ENCODE assay signal across 15 cellular contexts in genomic region chr11:73428227-73428626, GRCh38. TPM values are rescaled to one million over a fixed set of nuclear protein-coding genes. Genes with fewer than 3 reads are reported as not detected.
DNase-seq lines count a peak whose midpoint lies in the region; ATAC-seq and TF ChIP-seq lines count a peak whose summit lies in the region.
"Had no signal": no experiment of that assay in that cellular context is flagged by ENCODE, and none has a peak within 500 bp of the region (broad histone marks: within the 10 kb centered on the region; RNA-seq: fewer than 3 reads in every experiment).

No MANE protein-coding gene starts in this region.

- H3K56ac ChIP-seq in H9 (ENCODE audit: insufficient read length, low read depth, low read length): no peak overlapping the region

- no peak overlapping the region for H3K23ac ChIP-seq in H9 (ENCODE audit: insufficient read length, low read depth, low read length)

- H2BK12ac ChIP-seq in H9 (ENCODE audit: insufficient read length, low read depth, low read length): no peak overlapping the region

- H3K4me3 Mint-ChIP-seq in activated naive CD4-positive, alpha-beta T cell treated with anti-CD3 and anti-CD28 coated beads for 36 hours: no peak overlapping the region
- H3K4me3 Mint-ChIP-seq in H9: no peak overlapping the region
- no peak overlapping the region for H3K4me3 Mint-ChIP-seq in T-helper 2 cell treated with Interferon-gamma antibody and Interleukin-4, amounts not matched to agents 5 μg/mL and 100 μg/mL, for 36 hours

- H3K14ac ChIP-seq in H9 (ENCODE audit: insufficient read depth, low read length): no peak overlapping the region

- H3K4me2 ChIP-seq in H9 (ENCODE audit: insufficient read depth, insufficient read length, low read length): no peak overlapping the region
- H3K4me2 ChIP-seq in smooth muscle cell: no peak overlapping the region

- no peak overlapping the region for H3K4me3 ChIP-seq in smooth muscle cell
- no peak overlapping the region for H3K4me3 ChIP-seq in heart left ventricle
- H3K4me3 ChIP-seq: Peyer's patch had no signal

- peak overlapping the region; percentile 57 for H3K27ac Mint-ChIP-seq in activated naive CD4-positive, alpha-beta T cell treated with anti-CD3 and anti-CD28 coated beads for 36 hours
- peak overlapping the region in 2 of 3 experiments; percentile 9 to 19; a peak in 1 of 7 replicates for H3K27ac Mint-ChIP-seq in H9
- peak overlapping the region; percentile 0 for H3K27ac Mint-ChIP-seq in T-helper 2 cell treated with Interferon-gamma antibody and Interleukin-4, amounts not matched to agents 5 μg/mL and 100 μg/mL, for 36 hours

- H3F3A ChIP-seq in smooth muscle cell (ENCODE audit: low read depth): peaks cover 2% of the 10 kb centered on the region

- no peak overlapping the region for H2BK20ac ChIP-seq in H9 (ENCODE audit: low read depth, low read length, poor library complexity, severe bottlenecking)

- no peaks in the 10 kb centered on the region for H3K23me2 ChIP-seq in H9 (ENCODE audit: insufficient read length, low read depth, low read length, poor library complexity, severe bottlenecking)

- no peaks in the 10 kb centered on the region for H3K79me2 ChIP-seq in H9 (ENCODE audit: insufficient read depth, low read length)
- peaks cover 5% of the 10 kb centered on the region for H3K79me2 ChIP-seq in smooth muscle cell (ENCODE audit: low read depth)

- H3T11ph ChIP-seq in H9 (ENCODE audit: low read length): no peak overlapping the region

- H3K27me3 Mint-ChIP-seq in activated naive CD4-positive, alpha-beta T cell treated with anti-CD3 and anti-CD28 coated beads for 36 hours (ENCODE audit: low read depth): no peaks in the 10 kb centered on the region
- H3K27me3 Mint-ChIP-seq in H9 (ENCODE audit: low read depth): no peaks in the 10 kb centered on the region
- H3K27me3 Mint-ChIP-seq in T-helper 2 cell treated with Interferon-gamma antibody and Interleukin-4, amounts not matched to agents 5 μg/mL and 100 μg/mL, for 36 hours (ENCODE audit: low read depth): no peaks in the 10 kb centered on the region

- H3K27ac ChIP-seq in H9 (ENCODE audit: insufficient read length, low read depth, low read length) (no peak overlapping the region), smooth muscle cell (ENCODE audit: low read depth) (peak overlapping the region; percentile 72), heart left ventricle (no peak overlapping the region)
- H3K27ac ChIP-seq: C4-2B, Peyer's patch had no signal

- H3K79me1 ChIP-seq in H9 (ENCODE audit: insufficient read depth, low read depth, low read length, poor library complexity, severe bottlenecking): no peaks in the 10 kb centered on the region

- H3K4ac ChIP-seq in H9 (ENCODE audit: low read depth, low read length): no peak overlapping the region

- H3K27me3 ChIP-seq in H9 (ENCODE audit: insufficient read depth, low read length) (no peaks in the 10 kb centered on the region), smooth muscle cell (ENCODE audit: low read depth) (no peaks in the 10 kb centered on the region), heart left ventricle (no peaks in the 10 kb centered on the region)
- H3K27me3 ChIP-seq: Peyer's patch had no signal

- H3K4me1 Mint-ChIP-seq in activated naive CD4-positive, alpha-beta T cell treated with anti-CD3 and anti-CD28 coated beads for 36 hours (ENCODE audit: low read depth): peaks cover 9% of the 10 kb centered on the region
- peaks cover 7 to 17% of the 10 kb centered on the region in 2 experiments for H3K4me1 Mint-ChIP-seq in H9
- H3K4me1 Mint-ChIP-seq in T-helper 2 cell treated with Interferon-gamma antibody and Interleukin-4, amounts not matched to agents 5 μg/mL and 100 μg/mL, for 36 hours (ENCODE audit: low read depth): peaks cover 14% of the 10 kb centered on the region

- DNase-seq in activated naive CD4-positive, alpha-beta T cell treated with anti-CD3 and anti-CD28 coated beads for 36 hours: no peak
- no peak for DNase-seq in activated naive CD4-positive, alpha-beta T cell treated with anti-CD3 and anti-CD28 coated beads, Interleukin-2, amount 50 U/mL, for 16 hours
- DNase-seq in H9: no peak
- DNase-seq in T-helper 2 cell treated with Interferon-gamma antibody and Interleukin-4, amounts not matched to agents 5 μg/mL and 100 μg/mL, for 36 hours (ENCODE audit: low spot score): no peak
- no peak for DNase-seq in smooth muscle cell (lab: John Stamatoyannopoulos, UW; ENCODE audit: unreplicated experiment)
- DNase-seq in heart left ventricle: no peak
- DNase-seq in ecto neural progenitor cell (ENCODE audit: low spot score): no peak
- DNase-seq: ACHN, DMS79 treated with DMSO at 0.1 percent for 48 hours, KG1, NCI-H1105 treated with DMSO at 0.1 percent for 48 hours, NCI-H1694, NCI-H2081 treated with DMSO at 0.1 percent for 48 hours, Peyer's patch had no signal

- no peaks in the 10 kb centered on the region for H3K36me3 ChIP-seq in smooth muscle cell (ENCODE audit: low read depth)
- peaks cover 0 to 3% (median 0%) of the 10 kb centered on the region in 9 donors for H3K36me3 ChIP-seq in heart left ventricle
- H3K36me3 ChIP-seq: Peyer's patch had no signal

- H3K18ac ChIP-seq in H9 (ENCODE audit: insufficient read length, low read depth, low read length): no peak overlapping the region

- no peaks in the 10 kb centered on the region for H3K9me3 Mint-ChIP-seq in activated naive CD4-positive, alpha-beta T cell treated with anti-CD3 and anti-CD28 coated beads for 36 hours
- no peaks in the 10 kb centered on the region for H3K9me3 Mint-ChIP-seq in H9
- no peaks in the 10 kb centered on the region for H3K9me3 Mint-ChIP-seq in T-helper 2 cell treated with Interferon-gamma antibody and Interleukin-4, amounts not matched to agents 5 μg/mL and 100 μg/mL, for 36 hours

- no peak overlapping the region for H2BK5ac ChIP-seq in H9 (ENCODE audit: insufficient read length, low read length)

- TF ChIP-seq CTCF in H9 (conservative IDR thresholded peaks at IDR 0.05) (no peak), smooth muscle cell (IDR thresholded peaks at IDR 0.05; ENCODE audit: borderline replicate concordance, insufficient read depth, poor library complexity, severe bottlenecking) (no peak), heart left ventricle (IDR thresholded peaks at IDR 0.05) (no peak)

- no peak overlapping the region for H4K8ac ChIP-seq in H9 (replicated peaks; ENCODE audit: insufficient read length, low read depth, low read length)

- H3K9ac ChIP-seq in H9 (ENCODE audit: extremely low read depth, insufficient read length, low read length): no peak overlapping the region
- no peak overlapping the region for H3K9ac ChIP-seq in smooth muscle cell (ENCODE audit: low read depth)

- H2BK15ac ChIP-seq in H9 (ENCODE audit: low read depth, low read length): no peak overlapping the region

- CTCF ChIA-PET in activated naive CD4-positive, alpha-beta T cell treated with anti-CD3 and anti-CD28 coated beads for 36 hours (lab: Charles Lee): interaction anchor here (0.7 to 1.0 kb wide), 2 partner anchors 8 to 235 kb away, joined by 3 to 4 read pairs; no protein-coding TSS in a partner anchor

- no peak overlapping the region for H2BK120ac ChIP-seq in H9 (ENCODE audit: low read depth, low read length, poor library complexity, severe bottlenecking)

- no peaks in the 10 kb centered on the region for H3K36me3 Mint-ChIP-seq in activated naive CD4-positive, alpha-beta T cell treated with anti-CD3 and anti-CD28 coated beads for 36 hours (ENCODE audit: low read depth)
- H3K36me3 Mint-ChIP-seq in H9 (ENCODE audit: insufficient read depth in 1 of 3, low read depth in 3 of 3): peaks cover 0 to 3% (median 0%) of the 10 kb centered on the region in 3 experiments; a peak in 1 of 7 replicates
- peaks cover 5% of the 10 kb centered on the region for H3K36me3 Mint-ChIP-seq in T-helper 2 cell treated with Interferon-gamma antibody and Interleukin-4, amounts not matched to agents 5 μg/mL and 100 μg/mL, for 36 hours (ENCODE audit: low read depth)

- intact Hi-C loops in activated naive CD4-positive, alpha-beta T cell treated with anti-CD3 and anti-CD28 coated beads for 36 hours (cut with micrococcal nuclease): loop anchor here (5.0 kb wide), 1 partner anchor 94 kb away; no protein-coding TSS in a partner anchor
- intact Hi-C loops in heart left ventricle (cut with DNase I): loop anchor here in 1 of 10 donors (5.0 kb wide), 1 partner anchor 39 kb away; no protein-coding TSS in a partner anchor

- H4K91ac ChIP-seq in H9 (ENCODE audit: insufficient read length, low read depth, low read length): no peak overlapping the region

- H4K20me1 ChIP-seq in H9 (ENCODE audit: control insufficient read depth, insufficient read depth, insufficient read length): no peaks in the 10 kb centered on the region
- H4K20me1 ChIP-seq in smooth muscle cell (ENCODE audit: low read depth): peaks cover 27% of the 10 kb centered on the region

- no peak overlapping the region for H4K5ac ChIP-seq in H9 (ENCODE audit: insufficient read length, low read depth, low read length)

- no peak for ATAC-seq in heart left ventricle

- no peak overlapping the region for H2AK5ac ChIP-seq in H9 (ENCODE audit: insufficient read length, low read length)

- no peak for TF ChIP-seq POLR2A in heart left ventricle (IDR thresholded peaks at IDR 0.05)

- H3K4me1 ChIP-seq in H9 (ENCODE audit: insufficient read depth, low read length) (no peaks in the 10 kb centered on the region; the same call in 1 of the 2 replicates), smooth muscle cell (ENCODE audit: low read depth) (peaks cover 4% of the 10 kb centered on the region), heart left ventricle (peaks cover 0 to 38% (median 12%) of the 10 kb centered on the region in 12 donors)
- H3K4me1 ChIP-seq: Peyer's patch had no signal

- H2AFZ ChIP-seq in H9 (ENCODE audit: low read length) (no peak overlapping the region), smooth muscle cell (ENCODE audit: low read depth) (no peak overlapping the region)

- H3K9me3 ChIP-seq in H9 (ENCODE audit: control insufficient read depth, low read depth, low read length) (no peaks in the 10 kb centered on the region), smooth muscle cell (replicated peaks; ENCODE audit: low read depth) (no peaks in the 10 kb centered on the region), heart left ventricle (no peaks in the 10 kb centered on the region)
- H3K9me3 ChIP-seq: Peyer's patch had no signal

RNA-seq across cellular contexts. Expression of gene RELT, which starts 52.0 kb away (rescaled TPM):
- 10 to 100 TPM; 17.9 to 18.5 TPM for total RNA-seq in activated naive CD4-positive, alpha-beta T cell treated with anti-CD3 and anti-CD28 coated beads for 36 hours
- 10.2 TPM in 2 replicates for total RNA-seq in H9 (2021)
- 4.3 and 4.8 TPM in 2 replicates for total RNA-seq in smooth muscle cell
- polyA plus RNA-seq in smooth muscle cell: 5.5 and 9.4 TPM in 2 replicates
- total RNA-seq in heart left ventricle: 10 to 100 TPM in 1 of 9 donors, 1 to 10 TPM in 8; 1.0 to 13.9 (median 2.6) TPM
- 1 to 10 TPM; 1.3 to 7.5 TPM for polyA plus RNA-seq in heart left ventricle

Comparison
In these comparisons a context has a peak if more than half of its experiments do, and no peak if none do; other contexts are left out.
1. H3K27ac Mint-ChIP-seq: peak in every context shown above with its lines; median percentile 57 in activated naive CD4-positive, alpha-beta T cell treated with anti-CD3 and anti-CD28 coated beads for 36 hours; 14 in H9; 0 in T-helper 2 cell treated with Interferon-gamma antibody and Interleukin-4, amounts not matched to agents 5 μg/mL and 100 μg/mL, for 36 hours.